In the genomic region with DNA sequence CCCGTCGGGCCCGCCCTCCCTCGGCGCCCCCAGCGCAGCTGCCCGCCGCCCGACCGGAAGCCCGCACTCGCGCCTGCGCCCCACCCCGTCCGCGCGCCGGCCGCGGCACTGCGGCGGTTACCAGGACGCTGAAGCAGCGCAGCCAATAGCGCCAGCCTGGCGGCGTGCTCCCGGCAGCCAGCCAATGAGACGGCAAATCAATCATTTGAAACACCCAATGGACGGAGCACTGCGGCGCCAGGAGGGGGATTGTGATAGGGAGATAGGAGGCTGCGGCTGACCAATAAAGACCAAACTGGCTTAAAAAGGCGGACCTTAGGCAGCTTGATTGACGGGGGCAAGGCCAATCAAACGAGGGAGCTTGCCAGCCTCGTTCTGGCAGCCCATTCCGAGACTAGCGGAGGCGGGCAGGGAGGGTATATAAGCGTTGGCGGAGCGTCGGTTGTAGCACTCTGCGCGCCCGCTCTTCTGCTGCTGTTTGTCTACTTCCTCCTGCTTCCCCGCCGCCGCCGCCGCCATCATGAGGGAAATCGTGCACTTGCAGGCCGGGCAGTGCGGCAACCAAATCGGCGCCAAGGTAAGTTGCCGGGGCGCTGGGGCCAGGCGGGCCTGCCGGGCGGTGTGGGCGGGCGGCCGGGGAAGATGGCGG, we compare ENCODE assay signal across 1 cellular context.
TF ChIP-seq lines count a peak whose summit lies in the region.

A gene (plus strand): TSS at position 447 of the 649 bp plus-strand sequence. CDS start 74 bp downstream, at position 521.

TF ChIP-seq in K562, 482 proteins besides CTCF, POLR2A, EP300 and RAD21 (continued from another document and continues in another):
- TF ChIP-seq, protein P1, sequence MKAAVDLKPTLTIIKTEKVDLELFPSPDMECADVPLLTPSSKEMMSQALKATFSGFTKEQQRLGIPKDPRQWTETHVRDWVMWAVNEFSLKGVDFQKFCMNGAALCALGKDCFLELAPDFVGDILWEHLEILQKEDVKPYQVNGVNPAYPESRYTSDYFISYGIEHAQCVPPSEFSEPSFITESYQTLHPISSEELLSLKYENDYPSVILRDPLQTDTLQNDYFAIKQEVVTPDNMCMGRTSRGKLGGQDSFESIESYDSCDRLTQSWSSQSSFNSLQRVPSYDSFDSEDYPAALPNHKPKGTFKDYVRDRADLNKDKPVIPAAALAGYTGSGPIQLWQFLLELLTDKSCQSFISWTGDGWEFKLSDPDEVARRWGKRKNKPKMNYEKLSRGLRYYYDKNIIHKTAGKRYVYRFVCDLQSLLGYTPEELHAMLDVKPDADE (conservative IDR thresholded peaks at IDR 0.05; ENCODE audit: control insufficient read depth, low read depth, low read length) = peak; percentile 63
- TF ChIP-seq CBX5 (IDR thresholded peaks at IDR 0.05; ENCODE audit: borderline replicate concordance, low read depth) (no peak), ESRRA (IDR thresholded peaks at IDR 0.05; ENCODE audit: borderline replicate concordance, low read depth) (peak; percentile 26; the same call in 1 of the 2 replicates), ZFP30 (CRISPR knock-in tag; IDR thresholded peaks at IDR 0.05; ENCODE audit: borderline replicate concordance) (no peak), ZNF212 (CRISPR knock-in tag; IDR thresholded peaks at IDR 0.05) (no peak), HIVEP1 (CRISPR knock-in tag; IDR thresholded peaks at IDR 0.05) (no peak), CBX2 (IDR thresholded peaks at IDR 0.05; ENCODE audit: insufficient read depth, low read length, poor library complexity, severe bottlenecking) (no peak), SMARCB1 (IDR thresholded peaks at IDR 0.05; ENCODE audit: insufficient read length, low read depth) (no peak), NCOA1 (IDR thresholded peaks at IDR 0.05; ENCODE audit: low read depth) (no peak), RBM34 (IDR thresholded peaks at IDR 0.05; ENCODE audit: borderline replicate concordance, insufficient read depth, low read length) (no peak), TAL1 (IDR thresholded peaks at IDR 0.05) (no peak), KLF6 (CRISPR knock-in tag; IDR thresholded peaks at IDR 0.05; ENCODE audit: borderline replicate concordance) (no peak), ZNF644 (tag; IDR thresholded peaks at IDR 0.05; ENCODE audit: low read depth) (no peak), CTBP1 (IDR thresholded peaks at IDR 0.05; ENCODE audit: borderline replicate concordance) (peak; percentile 95), OTX1 (CRISPR knock-in tag; IDR thresholded peaks at IDR 0.05) (peak; percentile 82; the same call in 1 of the 2 replicates)
- TF ChIP-seq, protein P2, sequence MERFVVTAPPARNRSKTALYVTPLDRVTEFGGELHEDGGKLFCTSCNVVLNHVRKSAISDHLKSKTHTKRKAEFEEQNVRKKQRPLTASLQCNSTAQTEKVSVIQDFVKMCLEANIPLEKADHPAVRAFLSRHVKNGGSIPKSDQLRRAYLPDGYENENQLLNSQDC (CRISPR knock-in tag; IDR thresholded peaks at IDR 0.05) = peak; percentile 97
- TF ChIP-seq, protein P3, sequence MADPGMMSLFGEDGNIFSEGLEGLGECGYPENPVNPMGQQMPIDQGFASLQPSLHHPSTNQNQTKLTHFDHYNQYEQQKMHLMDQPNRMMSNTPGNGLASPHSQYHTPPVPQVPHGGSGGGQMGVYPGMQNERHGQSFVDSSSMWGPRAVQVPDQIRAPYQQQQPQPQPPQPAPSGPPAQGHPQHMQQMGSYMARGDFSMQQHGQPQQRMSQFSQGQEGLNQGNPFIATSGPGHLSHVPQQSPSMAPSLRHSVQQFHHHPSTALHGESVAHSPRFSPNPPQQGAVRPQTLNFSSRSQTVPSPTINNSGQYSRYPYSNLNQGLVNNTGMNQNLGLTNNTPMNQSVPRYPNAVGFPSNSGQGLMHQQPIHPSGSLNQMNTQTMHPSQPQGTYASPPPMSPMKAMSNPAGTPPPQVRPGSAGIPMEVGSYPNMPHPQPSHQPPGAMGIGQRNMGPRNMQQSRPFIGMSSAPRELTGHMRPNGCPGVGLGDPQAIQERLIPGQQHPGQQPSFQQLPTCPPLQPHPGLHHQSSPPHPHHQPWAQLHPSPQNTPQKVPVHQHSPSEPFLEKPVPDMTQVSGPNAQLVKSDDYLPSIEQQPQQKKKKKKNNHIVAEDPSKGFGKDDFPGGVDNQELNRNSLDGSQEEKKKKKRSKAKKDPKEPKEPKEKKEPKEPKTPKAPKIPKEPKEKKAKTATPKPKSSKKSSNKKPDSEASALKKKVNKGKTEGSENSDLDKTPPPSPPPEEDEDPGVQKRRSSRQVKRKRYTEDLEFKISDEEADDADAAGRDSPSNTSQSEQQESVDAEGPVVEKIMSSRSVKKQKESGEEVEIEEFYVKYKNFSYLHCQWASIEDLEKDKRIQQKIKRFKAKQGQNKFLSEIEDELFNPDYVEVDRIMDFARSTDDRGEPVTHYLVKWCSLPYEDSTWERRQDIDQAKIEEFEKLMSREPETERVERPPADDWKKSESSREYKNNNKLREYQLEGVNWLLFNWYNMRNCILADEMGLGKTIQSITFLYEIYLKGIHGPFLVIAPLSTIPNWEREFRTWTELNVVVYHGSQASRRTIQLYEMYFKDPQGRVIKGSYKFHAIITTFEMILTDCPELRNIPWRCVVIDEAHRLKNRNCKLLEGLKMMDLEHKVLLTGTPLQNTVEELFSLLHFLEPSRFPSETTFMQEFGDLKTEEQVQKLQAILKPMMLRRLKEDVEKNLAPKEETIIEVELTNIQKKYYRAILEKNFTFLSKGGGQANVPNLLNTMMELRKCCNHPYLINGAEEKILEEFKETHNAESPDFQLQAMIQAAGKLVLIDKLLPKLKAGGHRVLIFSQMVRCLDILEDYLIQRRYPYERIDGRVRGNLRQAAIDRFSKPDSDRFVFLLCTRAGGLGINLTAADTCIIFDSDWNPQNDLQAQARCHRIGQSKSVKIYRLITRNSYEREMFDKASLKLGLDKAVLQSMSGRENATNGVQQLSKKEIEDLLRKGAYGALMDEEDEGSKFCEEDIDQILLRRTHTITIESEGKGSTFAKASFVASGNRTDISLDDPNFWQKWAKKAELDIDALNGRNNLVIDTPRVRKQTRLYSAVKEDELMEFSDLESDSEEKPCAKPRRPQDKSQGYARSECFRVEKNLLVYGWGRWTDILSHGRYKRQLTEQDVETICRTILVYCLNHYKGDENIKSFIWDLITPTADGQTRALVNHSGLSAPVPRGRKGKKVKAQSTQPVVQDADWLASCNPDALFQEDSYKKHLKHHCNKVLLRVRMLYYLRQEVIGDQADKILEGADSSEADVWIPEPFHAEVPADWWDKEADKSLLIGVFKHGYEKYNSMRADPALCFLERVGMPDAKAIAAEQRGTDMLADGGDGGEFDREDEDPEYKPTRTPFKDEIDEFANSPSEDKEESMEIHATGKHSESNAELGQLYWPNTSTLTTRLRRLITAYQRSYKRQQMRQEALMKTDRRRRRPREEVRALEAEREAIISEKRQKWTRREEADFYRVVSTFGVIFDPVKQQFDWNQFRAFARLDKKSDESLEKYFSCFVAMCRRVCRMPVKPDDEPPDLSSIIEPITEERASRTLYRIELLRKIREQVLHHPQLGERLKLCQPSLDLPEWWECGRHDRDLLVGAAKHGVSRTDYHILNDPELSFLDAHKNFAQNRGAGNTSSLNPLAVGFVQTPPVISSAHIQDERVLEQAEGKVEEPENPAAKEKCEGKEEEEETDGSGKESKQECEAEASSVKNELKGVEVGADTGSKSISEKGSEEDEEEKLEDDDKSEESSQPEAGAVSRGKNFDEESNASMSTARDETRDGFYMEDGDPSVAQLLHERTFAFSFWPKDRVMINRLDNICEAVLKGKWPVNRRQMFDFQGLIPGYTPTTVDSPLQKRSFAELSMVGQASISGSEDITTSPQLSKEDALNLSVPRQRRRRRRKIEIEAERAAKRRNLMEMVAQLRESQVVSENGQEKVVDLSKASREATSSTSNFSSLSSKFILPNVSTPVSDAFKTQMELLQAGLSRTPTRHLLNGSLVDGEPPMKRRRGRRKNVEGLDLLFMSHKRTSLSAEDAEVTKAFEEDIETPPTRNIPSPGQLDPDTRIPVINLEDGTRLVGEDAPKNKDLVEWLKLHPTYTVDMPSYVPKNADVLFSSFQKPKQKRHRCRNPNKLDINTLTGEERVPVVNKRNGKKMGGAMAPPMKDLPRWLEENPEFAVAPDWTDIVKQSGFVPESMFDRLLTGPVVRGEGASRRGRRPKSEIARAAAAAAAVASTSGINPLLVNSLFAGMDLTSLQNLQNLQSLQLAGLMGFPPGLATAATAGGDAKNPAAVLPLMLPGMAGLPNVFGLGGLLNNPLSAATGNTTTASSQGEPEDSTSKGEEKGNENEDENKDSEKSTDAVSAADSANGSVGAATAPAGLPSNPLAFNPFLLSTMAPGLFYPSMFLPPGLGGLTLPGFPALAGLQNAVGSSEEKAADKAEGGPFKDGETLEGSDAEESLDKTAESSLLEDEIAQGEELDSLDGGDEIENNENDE (IDR thresholded peaks at IDR 0.05; ENCODE audit: low read depth, low read length) = no peak
- TF ChIP-seq, protein P4, sequence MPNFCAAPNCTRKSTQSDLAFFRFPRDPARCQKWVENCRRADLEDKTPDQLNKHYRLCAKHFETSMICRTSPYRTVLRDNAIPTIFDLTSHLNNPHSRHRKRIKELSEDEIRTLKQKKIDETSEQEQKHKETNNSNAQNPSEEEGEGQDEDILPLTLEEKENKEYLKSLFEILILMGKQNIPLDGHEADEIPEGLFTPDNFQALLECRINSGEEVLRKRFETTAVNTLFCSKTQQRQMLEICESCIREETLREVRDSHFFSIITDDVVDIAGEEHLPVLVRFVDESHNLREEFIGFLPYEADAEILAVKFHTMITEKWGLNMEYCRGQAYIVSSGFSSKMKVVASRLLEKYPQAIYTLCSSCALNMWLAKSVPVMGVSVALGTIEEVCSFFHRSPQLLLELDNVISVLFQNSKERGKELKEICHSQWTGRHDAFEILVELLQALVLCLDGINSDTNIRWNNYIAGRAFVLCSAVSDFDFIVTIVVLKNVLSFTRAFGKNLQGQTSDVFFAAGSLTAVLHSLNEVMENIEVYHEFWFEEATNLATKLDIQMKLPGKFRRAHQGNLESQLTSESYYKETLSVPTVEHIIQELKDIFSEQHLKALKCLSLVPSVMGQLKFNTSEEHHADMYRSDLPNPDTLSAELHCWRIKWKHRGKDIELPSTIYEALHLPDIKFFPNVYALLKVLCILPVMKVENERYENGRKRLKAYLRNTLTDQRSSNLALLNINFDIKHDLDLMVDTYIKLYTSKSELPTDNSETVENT (CRISPR knock-in tag; IDR thresholded peaks at IDR 0.05) = peak; percentile 96
- TF ChIP-seq, protein P5, sequence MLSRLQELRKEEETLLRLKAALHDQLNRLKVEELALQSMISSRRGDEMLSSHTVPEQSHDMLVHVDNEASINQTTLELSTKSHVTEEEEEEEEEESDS (CRISPR knock-in tag; IDR thresholded peaks at IDR 0.05) = no peak
- TF ChIP-seq, protein P6, sequence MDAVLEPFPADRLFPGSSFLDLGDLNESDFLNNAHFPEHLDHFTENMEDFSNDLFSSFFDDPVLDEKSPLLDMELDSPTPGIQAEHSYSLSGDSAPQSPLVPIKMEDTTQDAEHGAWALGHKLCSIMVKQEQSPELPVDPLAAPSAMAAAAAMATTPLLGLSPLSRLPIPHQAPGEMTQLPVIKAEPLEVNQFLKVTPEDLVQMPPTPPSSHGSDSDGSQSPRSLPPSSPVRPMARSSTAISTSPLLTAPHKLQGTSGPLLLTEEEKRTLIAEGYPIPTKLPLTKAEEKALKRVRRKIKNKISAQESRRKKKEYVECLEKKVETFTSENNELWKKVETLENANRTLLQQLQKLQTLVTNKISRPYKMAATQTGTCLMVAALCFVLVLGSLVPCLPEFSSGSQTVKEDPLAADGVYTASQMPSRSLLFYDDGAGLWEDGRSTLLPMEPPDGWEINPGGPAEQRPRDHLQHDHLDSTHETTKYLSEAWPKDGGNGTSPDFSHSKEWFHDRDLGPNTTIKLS (IDR thresholded peaks at IDR 0.05; ENCODE audit: borderline replicate concordance, low read depth) = no peak
- TF ChIP-seq, protein P7, sequence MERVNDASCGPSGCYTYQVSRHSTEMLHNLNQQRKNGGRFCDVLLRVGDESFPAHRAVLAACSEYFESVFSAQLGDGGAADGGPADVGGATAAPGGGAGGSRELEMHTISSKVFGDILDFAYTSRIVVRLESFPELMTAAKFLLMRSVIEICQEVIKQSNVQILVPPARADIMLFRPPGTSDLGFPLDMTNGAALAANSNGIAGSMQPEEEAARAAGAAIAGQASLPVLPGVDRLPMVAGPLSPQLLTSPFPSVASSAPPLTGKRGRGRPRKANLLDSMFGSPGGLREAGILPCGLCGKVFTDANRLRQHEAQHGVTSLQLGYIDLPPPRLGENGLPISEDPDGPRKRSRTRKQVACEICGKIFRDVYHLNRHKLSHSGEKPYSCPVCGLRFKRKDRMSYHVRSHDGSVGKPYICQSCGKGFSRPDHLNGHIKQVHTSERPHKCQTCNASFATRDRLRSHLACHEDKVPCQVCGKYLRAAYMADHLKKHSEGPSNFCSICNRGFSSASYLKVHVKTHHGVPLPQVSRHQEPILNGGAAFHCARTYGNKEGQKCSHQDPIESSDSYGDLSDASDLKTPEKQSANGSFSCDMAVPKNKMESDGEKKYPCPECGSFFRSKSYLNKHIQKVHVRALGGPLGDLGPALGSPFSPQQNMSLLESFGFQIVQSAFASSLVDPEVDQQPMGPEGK (CRISPR knock-in tag; IDR thresholded peaks at IDR 0.05; ENCODE audit: borderline replicate concordance) = no peak
- TF ChIP-seq, protein P8, sequence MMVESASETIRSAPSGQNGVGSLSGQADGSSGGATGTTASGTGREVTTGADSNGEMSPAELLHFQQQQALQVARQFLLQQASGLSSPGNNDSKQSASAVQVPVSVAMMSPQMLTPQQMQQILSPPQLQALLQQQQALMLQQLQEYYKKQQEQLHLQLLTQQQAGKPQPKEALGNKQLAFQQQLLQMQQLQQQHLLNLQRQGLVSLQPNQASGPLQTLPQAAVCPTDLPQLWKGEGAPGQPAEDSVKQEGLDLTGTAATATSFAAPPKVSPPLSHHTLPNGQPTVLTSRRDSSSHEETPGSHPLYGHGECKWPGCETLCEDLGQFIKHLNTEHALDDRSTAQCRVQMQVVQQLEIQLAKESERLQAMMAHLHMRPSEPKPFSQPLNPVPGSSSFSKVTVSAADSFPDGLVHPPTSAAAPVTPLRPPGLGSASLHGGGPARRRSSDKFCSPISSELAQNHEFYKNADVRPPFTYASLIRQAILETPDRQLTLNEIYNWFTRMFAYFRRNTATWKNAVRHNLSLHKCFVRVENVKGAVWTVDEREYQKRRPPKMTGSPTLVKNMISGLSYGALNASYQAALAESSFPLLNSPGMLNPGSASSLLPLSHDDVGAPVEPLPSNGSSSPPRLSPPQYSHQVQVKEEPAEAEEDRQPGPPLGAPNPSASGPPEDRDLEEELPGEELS (CRISPR knock-in tag; IDR thresholded peaks at IDR 0.05; ENCODE audit: borderline replicate concordance) = peak; percentile 72; the same call in 1 of the 2 replicates
- TF ChIP-seq, protein P9, sequence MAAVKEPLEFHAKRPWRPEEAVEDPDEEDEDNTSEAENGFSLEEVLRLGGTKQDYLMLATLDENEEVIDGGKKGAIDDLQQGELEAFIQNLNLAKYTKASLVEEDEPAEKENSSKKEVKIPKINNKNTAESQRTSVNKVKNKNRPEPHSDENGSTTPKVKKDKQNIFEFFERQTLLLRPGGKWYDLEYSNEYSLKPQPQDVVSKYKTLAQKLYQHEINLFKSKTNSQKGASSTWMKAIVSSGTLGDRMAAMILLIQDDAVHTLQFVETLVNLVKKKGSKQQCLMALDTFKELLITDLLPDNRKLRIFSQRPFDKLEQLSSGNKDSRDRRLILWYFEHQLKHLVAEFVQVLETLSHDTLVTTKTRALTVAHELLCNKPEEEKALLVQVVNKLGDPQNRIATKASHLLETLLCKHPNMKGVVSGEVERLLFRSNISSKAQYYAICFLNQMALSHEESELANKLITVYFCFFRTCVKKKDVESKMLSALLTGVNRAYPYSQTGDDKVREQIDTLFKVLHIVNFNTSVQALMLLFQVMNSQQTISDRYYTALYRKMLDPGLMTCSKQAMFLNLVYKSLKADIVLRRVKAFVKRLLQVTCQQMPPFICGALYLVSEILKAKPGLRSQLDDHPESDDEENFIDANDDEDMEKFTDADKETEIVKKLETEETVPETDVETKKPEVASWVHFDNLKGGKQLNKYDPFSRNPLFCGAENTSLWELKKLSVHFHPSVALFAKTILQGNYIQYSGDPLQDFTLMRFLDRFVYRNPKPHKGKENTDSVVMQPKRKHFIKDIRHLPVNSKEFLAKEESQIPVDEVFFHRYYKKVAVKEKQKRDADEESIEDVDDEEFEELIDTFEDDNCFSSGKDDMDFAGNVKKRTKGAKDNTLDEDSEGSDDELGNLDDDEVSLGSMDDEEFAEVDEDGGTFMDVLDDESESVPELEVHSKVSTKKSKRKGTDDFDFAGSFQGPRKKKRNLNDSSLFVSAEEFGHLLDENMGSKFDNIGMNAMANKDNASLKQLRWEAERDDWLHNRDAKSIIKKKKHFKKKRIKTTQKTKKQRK (IDR thresholded peaks at IDR 0.05; ENCODE audit: borderline replicate concordance, low read depth, low read length) = peak; percentile 95
